ENCODE assay signal across 16 cellular contexts in genomic region chr2:70080597-70081200, GRCh38. TPM values are rescaled to one million over a fixed set of nuclear protein-coding genes. Genes with fewer than 3 reads are reported as not detected.
A peak's percentile ranks its signal among the peaks of the same experiment; 100 is the strongest.
DNase-seq lines count a peak whose midpoint lies in the region; ATAC-seq and TF ChIP-seq lines count a peak whose summit lies in the region.
"Had no signal": no experiment of that assay in that cellular context is flagged by ENCODE, and none has a peak within 500 bp of the region (broad histone marks: within the 10 kb centered on the region; RNA-seq: fewer than 3 reads in every experiment).

No MANE protein-coding gene starts in this region.

- peak overlapping the region; percentile 4 for H3K4me3 Mint-ChIP-seq in T-helper 1 cell treated with Interleukin-12 subunit alpha and Interleukin-12 subunit beta and Interleukin-4 antibody, amounts not matched to agents 30 μg/mL and 1 μg/mL, for 36 hours
- H3K4me3 Mint-ChIP-seq in activated CD4-positive, alpha-beta memory T cell treated with anti-CD3 and anti-CD28 coated beads, Interleukin-2, amount 10 ng/mL, durations not matched to agents 7 days and 5 days: no peak overlapping the region
- H3K4me3 Mint-ChIP-seq in stimulated activated effector memory CD8-positive, alpha-beta T cell treated with anti-CD3 and anti-CD28 coated beads, Interleukin-12 subunit alpha, Interleukin-12 subunit beta, amount 100 ng/mL, for 72 hours: peak overlapping the region; percentile 31
- H3K4me3 Mint-ChIP-seq: activated naive CD8-positive, alpha-beta T cell had no signal

- DNase-seq in T-helper 1 cell (no peak), esophagus squamous epithelium (lab: John Stamatoyannopoulos, UW) (no peak), lower lobe of right lung (no peak), kidney tubule cell (ENCODE audit: low spot score) (no peak)
- no peak for DNase-seq in activated CD4-positive, alpha-beta memory T cell treated with anti-CD3 and anti-CD28 coated beads, Interleukin-2, amount 10 ng/mL, durations not matched to agents 7 days and 5 days
- DNase-seq in stimulated activated effector memory CD8-positive, alpha-beta T cell treated with anti-CD3 and anti-CD28 coated beads, Interleukin-12 subunit alpha, Interleukin-12 subunit beta, amount 100 ng/mL, for 72 hours (ENCODE audit: low spot score in 2 of 2): no peak
- DNase-seq: activated CD4-positive, CD25-positive, alpha-beta regulatory T cell treated with anti-CD3 and anti-CD28 coated beads, Interleukin-2, amount 50 U/mL, for 72 hours; Kasumi-1; NCI-H2107; spleen had no signal

- WGBS in esophagus squamous epithelium, 2 donors: 53 to 62% methylated on average over 3 of the region's 3 CpGs

- POLR2A ChIA-PET in activated CD4-positive, alpha-beta memory T cell treated with anti-CD3 and anti-CD28 coated beads, Interleukin-2, amount 10 ng/mL, durations not matched to agents 7 days and 5 days (lab: Charles Lee): interaction anchor here (0.6 to 13.0 kb wide), 8 partner anchors 7 to 168 kb away, joined by 3 to 290 read pairs (median 7); partner anchors contain the start of gene MXD1

- H3K4me1 ChIP-seq in esophagus squamous epithelium (peaks cover 20 to 75% (median 40%) of the 10 kb centered on the region in 3 donors), lower lobe of right lung (peaks cover 41% of the 10 kb centered on the region)

- no peaks in the 10 kb centered on the region for H3K27me3 ChIP-seq in esophagus squamous epithelium
- H3K27me3 ChIP-seq in lower lobe of right lung (ENCODE audit: low read depth): no peaks in the 10 kb centered on the region
- H3K27me3 ChIP-seq: spleen, tibial nerve had no signal

- H3K36me3 Mint-ChIP-seq in T-helper 1 cell treated with Interleukin-12 subunit alpha and Interleukin-12 subunit beta and Interleukin-4 antibody, amounts not matched to agents 30 μg/mL and 1 μg/mL, for 36 hours (ENCODE audit: low read depth): peaks cover 39% of the 10 kb centered on the region
- H3K36me3 Mint-ChIP-seq in activated CD4-positive, alpha-beta memory T cell treated with anti-CD3 and anti-CD28 coated beads, Interleukin-2, amount 10 ng/mL, durations not matched to agents 7 days and 5 days (ENCODE audit: low read depth): peaks cover 60% of the 10 kb centered on the region
- peaks cover 100% of the 10 kb centered on the region for H3K36me3 Mint-ChIP-seq in stimulated activated effector memory CD8-positive, alpha-beta T cell treated with anti-CD3 and anti-CD28 coated beads, Interleukin-12 subunit alpha, Interleukin-12 subunit beta, amount 100 ng/mL, for 72 hours

- no peaks in the 10 kb centered on the region for H3K27me3 Mint-ChIP-seq in T-helper 1 cell treated with Interleukin-12 subunit alpha and Interleukin-12 subunit beta and Interleukin-4 antibody, amounts not matched to agents 30 μg/mL and 1 μg/mL, for 36 hours (ENCODE audit: low read depth)
- H3K27me3 Mint-ChIP-seq in activated CD4-positive, alpha-beta memory T cell treated with anti-CD3 and anti-CD28 coated beads, Interleukin-2, amount 10 ng/mL, durations not matched to agents 7 days and 5 days: no peaks in the 10 kb centered on the region
- H3K27me3 Mint-ChIP-seq: activated naive CD8-positive, alpha-beta T cell had no signal

- H3K27ac Mint-ChIP-seq in T-helper 1 cell treated with Interleukin-12 subunit alpha and Interleukin-12 subunit beta and Interleukin-4 antibody, amounts not matched to agents 30 μg/mL and 1 μg/mL, for 36 hours: peak overlapping the region; percentile 87
- H3K27ac Mint-ChIP-seq in activated CD4-positive, alpha-beta memory T cell treated with anti-CD3 and anti-CD28 coated beads, Interleukin-2, amount 10 ng/mL, durations not matched to agents 7 days and 5 days: peak overlapping the region; percentile 82
- H3K27ac Mint-ChIP-seq in stimulated activated effector memory CD8-positive, alpha-beta T cell treated with anti-CD3 and anti-CD28 coated beads, Interleukin-12 subunit alpha, Interleukin-12 subunit beta, amount 100 ng/mL, for 72 hours: peak overlapping the region; percentile 81
- H3K27ac Mint-ChIP-seq: activated naive CD8-positive, alpha-beta T cell had no signal

- H3K9me3 ChIP-seq in esophagus squamous epithelium (no peaks in the 10 kb centered on the region), lower lobe of right lung (no peaks in the 10 kb centered on the region)
- H3K9me3 ChIP-seq: A549, spleen, tibial nerve had no signal

- intact Hi-C loops in esophagus squamous epithelium (cut with DNase I): loop anchor here (10.0 kb wide), 1 partner anchor 336 kb away; the partner anchor contains the start of gene ANXA4
- intact Hi-C loops in lower lobe of right lung (cut with DNase I): no loop called here

- H3K36me3 ChIP-seq in esophagus squamous epithelium: peaks cover 0 to 83% (median 5%) of the 10 kb centered on the region in 3 donors
- peaks cover 83% of the 10 kb centered on the region for H3K36me3 ChIP-seq in lower lobe of right lung

- ATAC-seq in stimulated activated effector memory CD8-positive, alpha-beta T cell treated with anti-CD3 and anti-CD28 coated beads, Interleukin-12 subunit alpha, Interleukin-12 subunit beta, amount 100 ng/mL, for 72 hours: peak; percentile 52
- ATAC-seq in lower lobe of right lung (no peak), GM19397 (IDR thresholded peaks at IDR 0.05; ENCODE audit: unreplicated experiment) (no peak)
- ATAC-seq: A549, SK-N-SH treated with all-trans-retinoic acid at 6 μM for 48 hours had no signal

- TF ChIP-seq POLR2A in esophagus squamous epithelium (IDR thresholded peaks at IDR 0.05): no peak

- peak overlapping the region; percentile 72 to 100 (median 87) for H3K27ac ChIP-seq in esophagus squamous epithelium
- H3K27ac ChIP-seq in lower lobe of right lung: no peak overlapping the region
- H3K27ac ChIP-seq: A549 had no signal

- peaks cover 54% of the 10 kb centered on the region for H3K4me1 Mint-ChIP-seq in T-helper 1 cell treated with Interleukin-12 subunit alpha and Interleukin-12 subunit beta and Interleukin-4 antibody, amounts not matched to agents 30 μg/mL and 1 μg/mL, for 36 hours (ENCODE audit: low read depth)
- H3K4me1 Mint-ChIP-seq in activated CD4-positive, alpha-beta memory T cell treated with anti-CD3 and anti-CD28 coated beads, Interleukin-2, amount 10 ng/mL, durations not matched to agents 7 days and 5 days: peaks cover 67% of the 10 kb centered on the region
- peaks cover 56% of the 10 kb centered on the region for H3K4me1 Mint-ChIP-seq in stimulated activated effector memory CD8-positive, alpha-beta T cell treated with anti-CD3 and anti-CD28 coated beads, Interleukin-12 subunit alpha, Interleukin-12 subunit beta, amount 100 ng/mL, for 72 hours

- TF ChIP-seq CTCF in esophagus squamous epithelium (IDR thresholded peaks at IDR 0.05) (no peak), lower lobe of right lung (IDR thresholded peaks at IDR 0.05) (no peak)

- H3K4me3 ChIP-seq in esophagus squamous epithelium: no peak overlapping the region
- H3K4me3 ChIP-seq in lower lobe of right lung: no peak overlapping the region
- H3K4me3 ChIP-seq: A549, spleen, tibial nerve had no signal

- H3K9me3 Mint-ChIP-seq in T-helper 1 cell treated with Interleukin-12 subunit alpha and Interleukin-12 subunit beta and Interleukin-4 antibody, amounts not matched to agents 30 μg/mL and 1 μg/mL, for 36 hours: no peaks in the 10 kb centered on the region
- H3K9me3 Mint-ChIP-seq in activated CD4-positive, alpha-beta memory T cell treated with anti-CD3 and anti-CD28 coated beads, Interleukin-2, amount 10 ng/mL, durations not matched to agents 7 days and 5 days: no peaks in the 10 kb centered on the region
- H3K9me3 Mint-ChIP-seq in stimulated activated effector memory CD8-positive, alpha-beta T cell treated with anti-CD3 and anti-CD28 coated beads, Interleukin-12 subunit alpha, Interleukin-12 subunit beta, amount 100 ng/mL, for 72 hours: no peaks in the 10 kb centered on the region

- CTCF ChIA-PET in activated CD4-positive, alpha-beta memory T cell treated with anti-CD3 and anti-CD28 coated beads, Interleukin-2, amount 10 ng/mL, durations not matched to agents 7 days and 5 days (lab: Charles Lee): interaction anchor here (1.3 to 12.9 kb wide), 3 partner anchors 11 to 356 kb away, joined by 3 to 147 read pairs (median 55); no protein-coding TSS in a partner anchor

RNA-seq across cellular contexts. Expression of gene PCBP1, which starts 6.6 kb away (rescaled TPM):
- total RNA-seq in activated CD4-positive, alpha-beta memory T cell treated with anti-CD3 and anti-CD28 coated beads, Interleukin-2, amount 10 ng/mL, durations not matched to agents 7 days and 5 days: 100 to 1,000 TPM; 475 to 483 TPM
- total RNA-seq in esophagus squamous epithelium (100 to 1,000 TPM in 3 of 4 donors, 10 to 100 TPM in 1; 96.8 to 205 (median 177) TPM), lower lobe of right lung (308 TPM)
